ENCODE assay signal across 7 cellular contexts in genomic region chr4:174387721-174388120, GRCh38.
"Had no signal": no experiment of that assay in that cellular context is flagged by ENCODE, and none has a peak within 500 bp of the region (broad histone marks: within the 10 kb centered on the region; RNA-seq: fewer than 3 reads in every experiment).

No MANE protein-coding gene starts in this region.

- H3K27ac Mint-ChIP-seq: IgD-negative memory B cell had no signal

- H3K4me3 Mint-ChIP-seq: IgD-negative memory B cell had no signal

- DNase-seq: GM23248, GOT3, H7, HCEC 1CT, KG1 had no signal

- FAIRE-seq: HTR-8/SVneo had no signal

- H3K27ac ChIP-seq: GM23248 had no signal

- H3K4me3 ChIP-seq: GM23248 had no signal

- H3K9ac ChIP-seq: GM23248 had no signal
